In the genomic region with DNA sequence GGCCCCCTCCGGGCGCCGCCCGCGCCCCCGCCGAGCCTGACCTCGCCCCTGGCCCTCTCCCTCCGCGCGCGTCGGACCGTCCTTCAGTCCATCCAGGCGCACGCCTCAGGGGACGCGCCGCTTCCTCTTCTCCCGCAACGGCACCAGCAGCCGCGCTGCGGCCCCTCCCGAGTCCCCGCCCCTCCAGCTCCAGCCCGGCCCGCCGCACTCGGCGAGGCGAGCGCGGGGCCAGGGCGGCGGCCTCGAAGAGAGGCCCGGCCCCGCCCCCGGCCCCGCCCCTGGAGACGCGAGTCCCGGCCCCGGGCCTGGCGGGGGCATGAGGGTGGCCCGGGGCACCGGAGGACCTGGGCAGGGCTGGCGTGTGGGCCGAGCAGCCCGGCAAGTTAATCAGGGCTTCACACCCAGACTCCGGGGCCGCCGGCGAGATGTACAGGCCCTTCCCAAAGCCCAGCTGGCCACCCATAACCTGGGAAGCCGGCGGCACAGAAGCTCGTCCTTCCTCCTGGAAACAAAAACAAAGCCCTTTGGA, we compare ENCODE assay signal across 8 cellular contexts. TPM values are rescaled to one million over a fixed set of nuclear protein-coding genes. Genes with fewer than 3 reads are reported as not detected.
DNase-seq lines count a peak whose midpoint lies in the region; ATAC-seq and TF ChIP-seq lines count a peak whose summit lies in the region.

A gene (minus strand): TSS at position 157 of the 529 bp plus-strand sequence. CDS start 1,407 bp downstream, outside the sequence.

- H3K27ac Mint-ChIP-seq in naive B cell, result peak within 1 kb of the TSS in 1 of 6 donors; percentile 38

- TF ChIP-seq POLR2A in stomach (IDR thresholded peaks at IDR 0.05), result no peak

- H3K27me3 Mint-ChIP-seq in naive B cell, result peaks cover 46 to 76% (median 61%) of the 10 kb centered on the region in 3 donors

- peaks cover 0 to 3% (median 0%) of the 10 kb centered on the region in 7 donors for H3K9me3 Mint-ChIP-seq in naive B cell

- no peaks in the 10 kb centered on the region for H3K9me3 ChIP-seq in stomach

- ATAC-seq in HG02610 (IDR thresholded peaks at IDR 0.05; ENCODE audit: unreplicated experiment) (peak; percentile 43), esophagus mucosa (peak; percentile 88), naive B cell (ENCODE audit: low read depth in 2 of 2) (peak; percentile 66 to 73), GM21515 (IDR thresholded peaks at IDR 0.05; ENCODE audit: unreplicated experiment) (no peak)

- peaks cover 9 to 14% (median 11%) of the 10 kb centered on the region in 3 donors for H3K4me1 Mint-ChIP-seq in naive B cell

- H3K4me1 ChIP-seq in stomach, result peaks cover 10 to 38% (median 19%) of the 10 kb centered on the region in 4 donors

- peak within 1 kb of the TSS; percentile 68 to 89 (median 76) for H3K4me3 ChIP-seq in stomach

- no peaks in the 10 kb centered on the region for H3K36me3 ChIP-seq in stomach

- TF ChIP-seq EP300 in stomach (IDR thresholded peaks at IDR 0.05), result no peak

- intact Hi-C loops in stomach (cut with DNase I; ENCODE audit: low total_unique reads), result no loop called here

- no peaks in the 10 kb centered on the region for H3K36me3 Mint-ChIP-seq in naive B cell

- no peak for TF ChIP-seq CTCF in stomach (IDR thresholded peaks at IDR 0.05)

- H3K27me3 ChIP-seq in stomach, result peaks cover 0 to 31% (median 9%) of the 10 kb centered on the region in 3 donors

- H3K27ac ChIP-seq in stomach, result peak within 1 kb of the TSS; percentile 73 to 85 (median 81)

- WGBS in stomach, 5 donors, result 0 to 3% (median 1%) methylated on average over 17 to 53 of the region's 58 CpGs

- DNase-seq in DMS53 (lab: John Stamatoyannopoulos, UW) (peak; percentile 75), NCI-H82 (lab: John Stamatoyannopoulos, UW) (peak; percentile 89), naive B cell (peak; percentile 19), stomach (peak; percentile 80)
- DNase-seq in activated CD8-positive, alpha-beta memory T cell treated with anti-CD3 and anti-CD28 coated beads, Interleukin-2, amount 50 U/mL, for 48 hours, result peak; percentile 74

- peak within 1 kb of the TSS; percentile 61 to 88 (median 84) for H3K4me3 Mint-ChIP-seq in naive B cell

RNA-seq across cellular contexts. Expression of the gene that starts here (rescaled TPM):
- total RNA-seq in esophagus mucosa (55.4 TPM), stomach (10 to 100 TPM; 18.1 to 31.6 (median 25.7) TPM)
- polyA plus RNA-seq in naive B cell (ENCODE audit: low read depth in 6 of 6) (not detected), stomach (1 to 10 TPM; 1.7 to 6.2 (median 2.7) TPM)

Comparison
In these comparisons a context has a peak if more than half of its experiments do, and no peak if none do; other contexts are left out.
1. Peak in DNase-seq and ATAC-seq in naive B cell; RNA of the gene not detected or under 1 TPM.
2. DNase-seq: peak in every context shown above with its lines; median percentile 89 in NCI-H82; 80 in stomach; 75 in DMS53; 74 in activated CD8-positive, alpha-beta memory T cell treated with anti-CD3 and anti-CD28 coated beads, Interleukin-2, amount 50 U/mL, for 48 hours; 19 in naive B cell.